Comparison of ENCODE assay signal across 1 cellular context in genomic region chr7:94823952-94824351, GRCh38.
A peak's percentile ranks its signal among the peaks of the same experiment; 100 is the strongest.
TF ChIP-seq lines count a peak whose summit lies in the region.

No MANE protein-coding gene starts in this region.

TF ChIP-seq in HepG2, 621 proteins besides CTCF, POLR2A, EP300 and RAD21 (continued from another document):
- TF ChIP-seq ARID5B (CRISPR knock-in tag; IDR thresholded peaks at IDR 0.05) (peak; percentile 45), HCFC1 (IDR thresholded peaks at IDR 0.05; ENCODE audit: low read depth, low read length) (no peak), ATF5 (CRISPR knock-in tag; IDR thresholded peaks at IDR 0.05; ENCODE audit: low read depth) (no peak), CC2D1A (CRISPR knock-in tag; IDR thresholded peaks at IDR 0.05) (no peak), SOX6 (IDR thresholded peaks at IDR 0.05) (no peak), SOX6 (CRISPR knock-in tag; IDR thresholded peaks at IDR 0.05) (peak; percentile 74), NFIB (CRISPR knock-in tag; IDR thresholded peaks at IDR 0.05; ENCODE audit: borderline replicate concordance) (no peak), ISX (CRISPR knock-in tag; conservative IDR thresholded peaks at IDR 0.05) (no peak), JUNB (CRISPR knock-in tag; IDR thresholded peaks at IDR 0.05; ENCODE audit: borderline replicate concordance) (no peak; the same call in 1 of the 2 replicates), MTF1 (CRISPR knock-in tag; IDR thresholded peaks at IDR 0.05) (no peak), SOX13 (IDR thresholded peaks at IDR 0.05) (no peak), SOX13 (CRISPR knock-in tag; conservative IDR thresholded peaks at IDR 0.05 in 1 of 2, IDR thresholded peaks at IDR 0.05 in 1 of 2) (peak in 1 of 2 experiments; percentile 77; a peak in 2 of 4 replicates), FOSL1 (CRISPR knock-in tag; IDR thresholded peaks at IDR 0.05; ENCODE audit: borderline replicate concordance) (peak; percentile 60; the same call in 1 of the 2 replicates), ZXDC (CRISPR knock-in tag; IDR thresholded peaks at IDR 0.05) (no peak), NFRKB (IDR thresholded peaks at IDR 0.05) (no peak), ZNF280D (CRISPR knock-in tag; IDR thresholded peaks at IDR 0.05) (no peak), CEBPG (CRISPR knock-in tag; IDR thresholded peaks at IDR 0.05) (0 out of 2 replicates have a peak, but pooled peaks have one; percentile 34), ZNF644 (CRISPR knock-in tag; IDR thresholded peaks at IDR 0.05; ENCODE audit: low read depth) (peak; percentile 99), GATAD2A (CRISPR knock-in tag; IDR thresholded peaks at IDR 0.05) (0 out of 2 replicates have a peak, but pooled peaks have one; percentile 25), TRIM24 (CRISPR knock-in tag; IDR thresholded peaks at IDR 0.05) (no peak), ATF3 (CRISPR knock-in tag; IDR thresholded peaks at IDR 0.05) (peak; percentile 53; the same call in 1 of the 2 replicates), CEBPB (IDR thresholded peaks at IDR 0.05; ENCODE audit: borderline replicate concordance, low read depth, low read length) (peak; percentile 25; the same call in 1 of the 2 replicates)
